ENCODE assay signal across 1 cellular context in genomic region chr15:83036253-83036652, GRCh38.
A peak's percentile ranks its signal among the peaks of the same experiment; 100 is the strongest.
TF ChIP-seq lines count a peak whose summit lies in the region.

No MANE protein-coding gene starts in this region.

TF ChIP-seq in HEK293, 187 proteins besides CTCF, POLR2A, EP300 and RAD21 (continued from another document):
- TF ChIP-seq ZNF184 (tag by site-specific recombination; IDR thresholded peaks at IDR 0.05) (peak; percentile 95), ZNF335 (tag by site-specific recombination; conservative IDR thresholded peaks at IDR 0.05) (no peak)
